ENCODE assay signal across 13 cellular contexts in the genomic region with DNA sequence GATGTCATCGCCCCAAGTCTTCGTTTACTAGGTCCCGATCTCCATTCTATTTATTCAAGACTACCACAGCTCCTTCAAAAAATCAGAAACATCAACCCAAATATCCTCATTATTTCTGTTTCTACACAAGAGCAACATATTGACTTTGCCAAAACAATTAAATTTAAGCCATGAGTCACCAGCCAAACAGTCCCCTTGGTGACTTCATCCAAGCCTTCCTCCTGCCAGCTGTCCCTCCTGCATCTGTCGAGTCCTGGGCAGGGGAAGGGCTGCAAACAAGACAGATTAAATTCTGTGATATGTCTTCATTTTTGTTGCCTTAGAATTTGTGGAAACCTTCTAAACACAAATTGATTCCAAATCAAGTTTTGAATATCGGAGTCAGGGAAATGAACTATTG.
DNase-seq lines count a peak whose midpoint lies in the region; ATAC-seq and TF ChIP-seq lines count a peak whose summit lies in the region.
"Had no signal": no experiment of that assay in that cellular context is flagged by ENCODE, and none has a peak within 500 bp of the region (broad histone marks: within the 10 kb centered on the region; RNA-seq: fewer than 3 reads in every experiment).

No MANE protein-coding gene starts in this region.

- no peak for TF ChIP-seq CTCF in BJ (IDR thresholded peaks at IDR 0.05; ENCODE audit: insufficient read depth, low read depth, low read length)
- TF ChIP-seq CTCF in adrenal gland (IDR thresholded peaks at IDR 0.05) = no peak
- no peak for TF ChIP-seq CTCF in CD14-positive monocyte (IDR thresholded peaks at IDR 0.05)

- WGBS in adrenal gland, 4 donors = 71 to 74% (median 74%) methylated on average over 5 of the region's 5 CpGs

- H3K36me3 Mint-ChIP-seq in CD14-positive monocyte = no peaks in the 10 kb centered on the region

- ATAC-seq in HG02610 (IDR thresholded peaks at IDR 0.05; ENCODE audit: unreplicated experiment) (no peak), GM18498 (IDR thresholded peaks at IDR 0.05; ENCODE audit: unreplicated experiment) (no peak)
- ATAC-seq: activated T-cell treated with anti-CD3 and anti-CD28 coated beads, Interleukin-2, amount 50 U/mL, for 72 hours; left lobe of liver had no signal

- no peak overlapping the region for H3K27ac ChIP-seq in adrenal gland
- H3K27ac ChIP-seq: sigmoid colon had no signal

- H3K4me1 Mint-ChIP-seq in CD14-positive monocyte = peaks cover 15% of the 10 kb centered on the region

- no peak overlapping the region for H3K4me3 Mint-ChIP-seq in CD14-positive monocyte
- H3K4me3 Mint-ChIP-seq: activated T-cell treated with anti-CD3 and anti-CD28 coated beads, Interleukin-2, amount 50 U/mL, for 72 hours had no signal

- peaks cover 0 to 5% (median 3%) of the 10 kb centered on the region in 3 donors for H3K27me3 Mint-ChIP-seq in CD14-positive monocyte (ENCODE audit: low read depth in 3 of 3)

- no peak for TF ChIP-seq POLR2A in adrenal gland (IDR thresholded peaks at IDR 0.05)

- no peak overlapping the region for H3K27ac Mint-ChIP-seq in CD14-positive monocyte
- H3K27ac Mint-ChIP-seq: activated T-cell treated with anti-CD3 and anti-CD28 coated beads, Interleukin-2, amount 50 U/mL, for 72 hours had no signal

- H3K4me1 ChIP-seq in adrenal gland (replicated peaks in 1 of 2) = peaks cover 0 to 8% of the 10 kb centered on the region in 2 donors
- H3K4me1 ChIP-seq: sigmoid colon had no signal

- H3K36me3 ChIP-seq in BJ (ENCODE audit: control insufficient read depth, insufficient read depth, low read length) (no peaks in the 10 kb centered on the region), adrenal gland (replicated peaks in 1 of 2) (no peaks in the 10 kb centered on the region)
- H3K36me3 ChIP-seq: sigmoid colon had no signal

- H3K9me3 Mint-ChIP-seq in CD14-positive monocyte = peaks cover 0 to 3% (median 0%) of the 10 kb centered on the region in 7 donors
- H3K9me3 Mint-ChIP-seq: activated T-cell treated with anti-CD3 and anti-CD28 coated beads, Interleukin-2, amount 50 U/mL, for 72 hours had no signal

- H3K27me3 ChIP-seq in BJ (ENCODE audit: control insufficient read depth, insufficient read depth, low read length) = peaks cover 5% of the 10 kb centered on the region
- H3K27me3 ChIP-seq in adrenal gland = no peaks in the 10 kb centered on the region
- H3K27me3 ChIP-seq: sigmoid colon had no signal

- intact Hi-C loops in adrenal gland (cut with DNase I) = no loop called here
- intact Hi-C loops in CD14-positive monocyte (cut with micrococcal nuclease) = no loop called here

- H3K9me3 ChIP-seq in adrenal gland (replicated peaks in 1 of 3) = no peaks in the 10 kb centered on the region
- H3K9me3 ChIP-seq: sigmoid colon had no signal

- POLR2A ChIA-PET in BJ (lab: Charles Lee) = no interaction called here

- peak; percentile 49 for DNase-seq in BJ (ENCODE audit: low read depth)
- peak; percentile 71 for DNase-seq in M059J (ENCODE audit: low read depth)
- DNase-seq in adrenal gland = peak in 6 of 7 donors; percentile 27 to 55 (median 40)
- DNase-seq in kidney tubule cell (ENCODE audit: low spot score) = peak; percentile 43
- no peak for DNase-seq in CD14-positive monocyte (ENCODE audit: low spot score)
- DNase-seq in KG1 (lab: John Stamatoyannopoulos, UW) = no peak
- DNase-seq: activated T-cell treated with anti-CD3 and anti-CD28 coated beads, Interleukin-2, amount 50 U/mL, for 72 hours; NCI-H226; sigmoid colon; T-helper 2 cell had no signal

- H3K4me3 ChIP-seq in BJ (ENCODE audit: low read depth, low read length) (no peak overlapping the region), adrenal gland (no peak overlapping the region)
- H3K4me3 ChIP-seq: sigmoid colon had no signal

- CTCF ChIA-PET in BJ (lab: Yijun Ruan, JAX) = no interaction called here

Comparison
In these comparisons a context has a peak if more than half of its experiments do, and no peak if none do; other contexts are left out.
1. DNase-seq: peak in BJ (single experiment), M059J (single experiment), adrenal gland (6 of 7) and kidney tubule cell (single experiment); none in CD14-positive monocyte (single experiment) and KG1 (single experiment).